Comparison of ENCODE assay signal across 9 cellular contexts in genomic region chr15:59170295-59170881, GRCh38. TPM values are rescaled to one million over a fixed set of nuclear protein-coding genes. Genes with fewer than 3 reads are reported as not detected.
DNase-seq lines count a peak whose midpoint lies in the region; ATAC-seq, FAIRE-seq and TF ChIP-seq lines count a peak whose summit lies in the region.
"Had no signal": no experiment of that assay in that cellular context is flagged by ENCODE, and none has a peak within 500 bp of the region (broad histone marks: within the 10 kb centered on the region; RNA-seq: fewer than 3 reads in every experiment).

No MANE protein-coding gene starts in this region.

- DNase-seq in activated T-cell treated with anti-CD3 and anti-CD28 coated beads, Interleukin-2, amount 50 U/mL, for 24 hours: no peak
- DNase-seq in activated T-cell treated with anti-CD3 and anti-CD28 coated beads, Interleukin-2, amount 50 U/mL, for 4 hours: no peak
- DNase-seq in K562 (ENCODE audit: extremely low read depth in 1 of 4, low spot score in 3 of 4) (no peak), kidney epithelial cell (ENCODE audit: low read depth) (peak; percentile 43), testis (no peak)
- no peak for DNase-seq in stimulated activated CD4-positive, alpha-beta T cell treated with anti-CD3 and anti-CD28 coated beads, Interleukin-4, amount 100 ng/mL, for 24 hours
- DNase-seq: Kasumi-1 had no signal

- TF ChIP-seq POLR2A in K562 (conservative IDR thresholded peaks at IDR 0.05) (no peak), testis (IDR thresholded peaks at IDR 0.05) (no peak)

- in situ Hi-C loops in K562 (cut with MboI): no loop called here

- no peak for ATAC-seq in activated T-cell treated with anti-CD3 and anti-CD28 coated beads, Interleukin-2, amount 50 U/mL, for 4 hours
- no peak for ATAC-seq in K562
- ATAC-seq in HG02885 (IDR thresholded peaks at IDR 0.05; ENCODE audit: poor library complexity, unreplicated experiment): no peak

- no peak overlapping the region for H3K4me2 ChIP-seq in K562 (ENCODE audit: insufficient read depth, low read length)

- H3K36me3 Mint-ChIP-seq in activated T-cell treated with anti-CD3 and anti-CD28 coated beads, Interleukin-2, amount 50 U/mL, for 24 hours (ENCODE audit: low read depth): no peaks in the 10 kb centered on the region
- H3K36me3 Mint-ChIP-seq in activated T-cell treated with anti-CD3 and anti-CD28 coated beads, Interleukin-2, amount 50 U/mL, for 4 hours (ENCODE audit: insufficient read depth): peaks cover 2% of the 10 kb centered on the region

- H3K27ac Mint-ChIP-seq in activated T-cell treated with anti-CD3 and anti-CD28 coated beads, Interleukin-2, amount 50 U/mL, for 24 hours: peak overlapping the region; percentile 22

- POLR2A ChIA-PET in K562 (lab: Yijun Ruan, JAX): interaction anchor here (0.6 to 1.1 kb wide), 2 partner anchors 10 to 16 kb away, joined by 3 to 5 read pairs; no protein-coding TSS in a partner anchor

- H3K4me3 Mint-ChIP-seq in activated T-cell treated with anti-CD3 and anti-CD28 coated beads, Interleukin-2, amount 50 U/mL, for 24 hours: no peak overlapping the region
- no peak overlapping the region for H3K4me3 Mint-ChIP-seq in activated T-cell treated with anti-CD3 and anti-CD28 coated beads, Interleukin-2, amount 50 U/mL, for 4 hours

- peaks cover 7% of the 10 kb centered on the region for H3K27me3 Mint-ChIP-seq in activated T-cell treated with anti-CD3 and anti-CD28 coated beads, Interleukin-2, amount 50 U/mL, for 24 hours
- peaks cover 1% of the 10 kb centered on the region for H3K27me3 Mint-ChIP-seq in activated T-cell treated with anti-CD3 and anti-CD28 coated beads, Interleukin-2, amount 50 U/mL, for 4 hours (ENCODE audit: low read depth)

- 12% methylated on average over 9 of the region's 9 CpGs for WGBS in K562 (ENCODE audit: insufficient coverage, low coverage, missing lambda C conversion rate)
- 64% methylated on average over 9 of the region's 9 CpGs for WGBS in urinary bladder
- WGBS in testis, 2 donors: 80 to 88% methylated on average over 9 of the region's 9 CpGs

- no peak overlapping the region for H3K9ac ChIP-seq in K562 (ENCODE audit: insufficient read depth in 1 of 2, low read depth in 2 of 2, low read length in 2 of 2)

- BruUV-seq in K562 (replicated peaks; lab: Mats Ljungman, UMichigan): no TSS peak

- H4K20me1 ChIP-seq in K562 (replicated peaks; ENCODE audit: control insufficient read depth, insufficient read depth, low read length): no peaks in the 10 kb centered on the region

- H3K9me3 ChIP-seq in K562 (replicated peaks; ENCODE audit: control insufficient read depth, insufficient read depth, low read depth, low read length): no peaks in the 10 kb centered on the region
- no peaks in the 10 kb centered on the region for H3K9me3 ChIP-seq in testis

- no peak for FAIRE-seq in K562 (lab: Jason Lieb, UNC)

- H3K9me1 ChIP-seq in K562 (ENCODE audit: control insufficient read depth, insufficient read depth, low read length): no peaks in the 10 kb centered on the region

- CTCF ChIA-PET in K562 (lab: Yijun Ruan, JAX; ENCODE audit: low intra/inter-chr PET ratio): interaction anchor here (1.0 kb wide), 1 partner anchor 190 kb away, joined by 3 read pairs; no protein-coding TSS in a partner anchor

- TF ChIP-seq EP300 in K562 (IDR thresholded peaks at IDR 0.05; ENCODE audit: low read length): no peak

- TF ChIP-seq CTCF in K562 (IDR thresholded peaks at IDR 0.05 in 2 of 3, conservative IDR thresholded peaks at IDR 0.05 in 1 of 3; ENCODE audit: insufficient read depth in 2 of 3, low read depth in 1 of 3, low read length in 3 of 3) (no peak), kidney epithelial cell (IDR thresholded peaks at IDR 0.05; ENCODE audit: insufficient read depth, low read length, poor library complexity, severe bottlenecking) (no peak), testis (IDR thresholded peaks at IDR 0.05) (no peak)

- H3K4me3 ChIP-seq in K562: no peak overlapping the region
- no peak overlapping the region for H3K4me3 ChIP-seq in kidney epithelial cell (ENCODE audit: low read depth, low read length)
- no peak overlapping the region for H3K4me3 ChIP-seq in urinary bladder (ENCODE audit: low read depth, low read length)
- no peak overlapping the region for H3K4me3 ChIP-seq in testis

- no peaks in the 10 kb centered on the region for H3K9me3 Mint-ChIP-seq in activated T-cell treated with anti-CD3 and anti-CD28 coated beads, Interleukin-2, amount 50 U/mL, for 24 hours
- peaks cover 4% of the 10 kb centered on the region for H3K9me3 Mint-ChIP-seq in activated T-cell treated with anti-CD3 and anti-CD28 coated beads, Interleukin-2, amount 50 U/mL, for 4 hours

- H3K27me3 ChIP-seq in K562 (ENCODE audit: control insufficient read depth in 2 of 2, insufficient read depth in 2 of 2, low read length in 2 of 2) (peaks cover 11 to 20% of the 10 kb centered on the region in 2 experiments; a peak in 4 of 5 replicates), kidney epithelial cell (ENCODE audit: control insufficient read depth, insufficient read depth, low read length) (no peaks in the 10 kb centered on the region), testis (no peaks in the 10 kb centered on the region)

- TF ChIP-seq RAD21 in K562 (CRISPR knock-in tag; conservative IDR thresholded peaks at IDR 0.05 in 1 of 2, IDR thresholded peaks at IDR 0.05 in 1 of 2): no peak

- H3K79me2 ChIP-seq in K562 (ENCODE audit: control insufficient read depth, insufficient read depth, low read length): no peaks in the 10 kb centered on the region

- H3K36me3 ChIP-seq in K562 (ENCODE audit: control insufficient read depth, insufficient read depth, low read length) (no peaks in the 10 kb centered on the region), kidney epithelial cell (ENCODE audit: control insufficient read depth, insufficient read depth, low read length) (peaks cover 2% of the 10 kb centered on the region), urinary bladder (ENCODE audit: insufficient read depth) (no peaks in the 10 kb centered on the region), testis (ENCODE audit: low read depth, missing control alignments) (no peaks in the 10 kb centered on the region)

- H3K4me1 ChIP-seq in K562 (replicated peaks in 1 of 2; ENCODE audit: control insufficient read depth in 2 of 2, insufficient read depth in 2 of 2, low read length in 2 of 2): peaks cover 0 to 3% of the 10 kb centered on the region in 2 experiments; a peak in 1 of 5 replicates
- H3K4me1 ChIP-seq in urinary bladder (ENCODE audit: insufficient read depth): no peaks in the 10 kb centered on the region
- no peaks in the 10 kb centered on the region for H3K4me1 ChIP-seq in testis

- H3K27ac ChIP-seq in K562 (ENCODE audit: extremely low read depth, low read depth, low read length) (no peak overlapping the region), urinary bladder (ENCODE audit: low read depth) (peak overlapping the region; percentile 0), testis (peak overlapping the region in 1 of 2 donors; percentile 32)

- peak overlapping the region; percentile 9; the same call in 1 of the 2 replicates for H2AFZ ChIP-seq in K562 (ENCODE audit: low read depth, low read length)

- intact Hi-C loops in K562 (cut with micrococcal nuclease): no loop called here
- intact Hi-C loops in testis (cut with DNase I; ENCODE audit: low total_unique reads): no loop called here

- H3K4me1 Mint-ChIP-seq in activated T-cell treated with anti-CD3 and anti-CD28 coated beads, Interleukin-2, amount 50 U/mL, for 24 hours (ENCODE audit: low read depth): peaks cover 10% of the 10 kb centered on the region
- H3K4me1 Mint-ChIP-seq in activated T-cell treated with anti-CD3 and anti-CD28 coated beads, Interleukin-2, amount 50 U/mL, for 4 hours (ENCODE audit: low read depth): no peaks in the 10 kb centered on the region

TF ChIP-seq in K562, 482 proteins besides CTCF, POLR2A, EP300 and RAD21 (continues in another document):
- TF ChIP-seq FOXJ3 (CRISPR knock-in tag; IDR thresholded peaks at IDR 0.05): no peak
- TF ChIP-seq, protein P1, sequence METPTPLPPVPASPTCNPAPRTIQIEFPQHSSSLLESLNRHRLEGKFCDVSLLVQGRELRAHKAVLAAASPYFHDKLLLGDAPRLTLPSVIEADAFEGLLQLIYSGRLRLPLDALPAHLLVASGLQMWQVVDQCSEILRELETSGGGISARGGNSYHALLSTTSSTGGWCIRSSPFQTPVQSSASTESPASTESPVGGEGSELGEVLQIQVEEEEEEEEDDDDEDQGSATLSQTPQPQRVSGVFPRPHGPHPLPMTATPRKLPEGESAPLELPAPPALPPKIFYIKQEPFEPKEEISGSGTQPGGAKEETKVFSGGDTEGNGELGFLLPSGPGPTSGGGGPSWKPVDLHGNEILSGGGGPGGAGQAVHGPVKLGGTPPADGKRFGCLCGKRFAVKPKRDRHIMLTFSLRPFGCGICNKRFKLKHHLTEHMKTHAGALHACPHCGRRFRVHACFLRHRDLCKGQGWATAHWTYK (CRISPR knock-in tag; IDR thresholded peaks at IDR 0.05): no peak

RNA-seq across cellular contexts. Expression of gene LDHAL6B, which starts 36.3 kb away (rescaled TPM):
- not detected for total RNA-seq in activated T-cell treated with anti-CD3 and anti-CD28 coated beads, Interleukin-2, amount 50 U/mL, for 4 hours
- total RNA-seq in K562 (2011; cell fraction: chromatin; rRNA removed; ENCODE audit: low replicate concordance): not detected in 2 replicates
- not detected in 2 replicates for total RNA-seq in K562 (2011; cell fraction: nucleolus; rRNA removed)
- not detected in 2 replicates for total RNA-seq in K562 (2011; cell fraction: nucleoplasm; rRNA removed)
- not detected in 2 replicates for total RNA-seq in K562 (2014; rRNA removed)
- total RNA-seq in K562 (2014; rRNA removed; fragmentation: Illumina TruSeq; extraction: Trizol): not detected in 2 replicates
- not detected in 2 replicates for total RNA-seq in K562 (2015; rRNA removed; fragmentation: Illumina TruSeq; extraction: Trizol)
- total RNA-seq in K562 (2021): not detected in 2 replicates
- not detected in 2 replicates for polyA plus RNA-seq in K562 (2011; rRNA removed)
- polyA plus RNA-seq in K562 (2011; cell fraction: cytosol; rRNA removed): not detected in 2 replicates
- not detected in 2 replicates for polyA plus RNA-seq in K562 (2011; cell fraction: nucleus; rRNA removed)
- not detected in 2 replicates for polyA plus RNA-seq in K562 (2012)
- polyA plus RNA-seq in K562 (2014; fragmentation: Illumina TruSeq; extraction: Trizol): not detected in 2 replicates
- not detected for polyA plus RNA-seq in K562 (2014; fragmentation: Nextera tagmentation; extraction: Ambion mirVana)
- polyA plus RNA-seq in K562 (2014; rRNA removed): not detected in 2 replicates
- not detected in 2 replicates for polyA minus RNA-seq in K562 (2011; rRNA and poly(A)+ RNA removed)
- not detected in 2 replicates for polyA minus RNA-seq in K562 (2011; cell fraction: cytosol; rRNA and poly(A)+ RNA removed)
- polyA minus RNA-seq in K562 (2011; cell fraction: nucleus; rRNA and poly(A)+ RNA removed): not detected in 2 replicates
- total RNA-seq in kidney epithelial cell: not detected in 2 replicates
- total RNA-seq in urinary bladder: not detected
- polyA plus RNA-seq in urinary bladder: not detected
- 10 to 100 TPM; 18.6 to 22.6 TPM for total RNA-seq in testis
- 119 TPM for polyA plus RNA-seq in testis (ENCODE audit: insufficient read depth, low read depth, low replicate concordance)

Comparison
In these comparisons a context has a peak if more than half of its experiments do, and no peak if none do; other contexts are left out.
1. RNA of gene LDHAL6B, which starts 36.3 kb away (total RNA-seq): 18.6 to 22.6 TPM in testis; not detected in urinary bladder (single experiment), not detected in activated T-cell treated with anti-CD3 and anti-CD28 coated beads, Interleukin-2, amount 50 U/mL, for 4 hours, not detected in K562 and not detected in kidney epithelial cell; every median in the first group is over 10 times any median in the second.